In genomic region chr6:155325700-155326516, GRCh38 we compare ENCODE assay signal across 23 cellular contexts. TPM values are rescaled to one million over a fixed set of nuclear protein-coding genes. Genes with fewer than 3 reads are reported as not detected.
DNase-seq lines count a peak whose midpoint lies in the region; ATAC-seq, FAIRE-seq and TF ChIP-seq lines count a peak whose summit lies in the region.
"Had no signal": no experiment of that assay in that cellular context is flagged by ENCODE, and none has a peak within 500 bp of the region (broad histone marks: within the 10 kb centered on the region; RNA-seq: fewer than 3 reads in every experiment).

No MANE protein-coding gene starts in this region.

- H3K9me3 ChIP-seq in GM23248 (ENCODE audit: low read depth) (no peaks in the 10 kb centered on the region), Loucy (ENCODE audit: insufficient read depth, low read depth, low read length) (no peaks in the 10 kb centered on the region), SK-N-MC (ENCODE audit: low read depth, low read length) (no peaks in the 10 kb centered on the region), keratinocyte (ENCODE audit: control insufficient read depth, low read depth, low read length) (no peaks in the 10 kb centered on the region)
- H3K9me3 ChIP-seq: heart left ventricle, neutrophil, SJSA1, stomach, upper lobe of left lung had no signal

- H3K9me2 ChIP-seq in GM23248 (ENCODE audit: insufficient read depth) (no peaks in the 10 kb centered on the region), Loucy (replicated peaks; ENCODE audit: low read depth, low read length) (no peaks in the 10 kb centered on the region)

- H3K9ac ChIP-seq in GM23248 (no peak overlapping the region), Loucy (ENCODE audit: low read depth, low read length, poor library complexity, severe bottlenecking) (no peak overlapping the region), SK-N-MC (ENCODE audit: insufficient read length) (no peak overlapping the region), keratinocyte (ENCODE audit: control insufficient read depth, extremely low read depth, insufficient read depth, low read length) (no peak overlapping the region)

- peak; percentile 17 for FAIRE-seq in keratinocyte (lab: Jason Lieb, UNC)

- H3F3A ChIP-seq in GM23248 (ENCODE audit: insufficient read depth) (no peaks in the 10 kb centered on the region), Loucy (ENCODE audit: low read depth) (no peaks in the 10 kb centered on the region)

- H3K4me2 ChIP-seq in GM23248 (ENCODE audit: unreplicated experiment) = no peak overlapping the region
- no peak overlapping the region for H3K4me2 ChIP-seq in Loucy (ENCODE audit: low read depth, low read length, poor library complexity, severe bottlenecking)
- no peak overlapping the region for H3K4me2 ChIP-seq in keratinocyte (ENCODE audit: control insufficient read depth, extremely low read depth, insufficient read depth, low read depth, low read length)

- H3K4me1 ChIP-seq in GM23248 (ENCODE audit: insufficient read depth) (0 out of 2 replicates have a peak, but pooled peaks cover 6% of the 10 kb centered on the region), Loucy (ENCODE audit: insufficient read depth, low read length, poor library complexity, severe bottlenecking) (no peaks in the 10 kb centered on the region), keratinocyte (ENCODE audit: control insufficient read depth, extremely low read depth, insufficient read depth, low read length) (no peaks in the 10 kb centered on the region)
- H3K4me1 ChIP-seq: heart left ventricle, SJSA1 had no signal

- no peak for ATAC-seq in GM19328 (IDR thresholded peaks at IDR 0.05; ENCODE audit: unreplicated experiment)
- ATAC-seq: activated naive CD8-positive, alpha-beta T cell treated with anti-CD3 and anti-CD28 coated beads, Interleukin-2, amount 50 U/mL, for 24 hours; heart left ventricle; left ventricle myocardium superior; Panc1 had no signal

- no peaks in the 10 kb centered on the region for H3K79me2 ChIP-seq in GM23248 (ENCODE audit: insufficient read depth)
- H3K79me2 ChIP-seq in Loucy (ENCODE audit: insufficient read depth, low read length) = no peaks in the 10 kb centered on the region
- H3K79me2 ChIP-seq in keratinocyte (ENCODE audit: control insufficient read depth, insufficient read depth, low read length) = no peaks in the 10 kb centered on the region

- intact Hi-C loops in head of caudate nucleus (cut with DNase I) = no loop called here

- H3K4me3 ChIP-seq in GM23248 = no peak overlapping the region
- no peak overlapping the region for H3K4me3 ChIP-seq in Loucy (ENCODE audit: low read length, poor library complexity, severe bottlenecking)
- no peak overlapping the region for H3K4me3 ChIP-seq in SK-N-MC
- H3K4me3 ChIP-seq in keratinocyte (ENCODE audit: control insufficient read depth in 2 of 3, extremely low read depth in 1 of 3, insufficient read depth in 2 of 3, low read depth in 1 of 3, low read length in 3 of 3) = no peak overlapping the region
- H3K4me3 ChIP-seq: heart left ventricle, SJSA1, stomach, upper lobe of left lung had no signal

- H3K4me1 Mint-ChIP-seq in endothelial cell (ENCODE audit: unreplicated experiment) = peaks cover 21% of the 10 kb centered on the region

- in situ Hi-C loops in GM23248 (cut with MboI) = loop anchor here (10.0 to 25.0 kb wide), 2 partner anchors 169 to 1236 kb away; no protein-coding TSS in a partner anchor

- H3K9me3 Mint-ChIP-seq in endothelial cell (ENCODE audit: unreplicated experiment) = no peaks in the 10 kb centered on the region
- H3K9me3 Mint-ChIP-seq: activated naive CD8-positive, alpha-beta T cell treated with anti-CD3 and anti-CD28 coated beads, Interleukin-2, amount 50 U/mL, for 24 hours; activated T-helper 2 cell treated with anti-CD3 and anti-CD28 coated beads, Interferon-gamma antibody, Interleukin-2, Interleukin-4, amounts not matched to agents 10 μg/mL and 5 μg/mL and 100 μg/mL, durations not matched to agents 14 hours and 24 hours and 36 hours; brain; CD8-positive, alpha-beta memory T cell; T-helper 1 cell treated with Interleukin-12 subunit alpha and Interleukin-12 subunit beta and Interleukin-4 antibody, amounts not matched to agents 30 μg/mL and 1 μg/mL, for 36 hours had no signal

- H2AFZ ChIP-seq in GM23248 (peak overlapping the region; percentile 29; the same call in 1 of the 2 replicates), Loucy (ENCODE audit: low read length) (peak overlapping the region; percentile 39; the same call in 1 of the 2 replicates), keratinocyte (ENCODE audit: control insufficient read depth, low read length) (no peak overlapping the region)

- no peaks in the 10 kb centered on the region for H3K9me1 ChIP-seq in keratinocyte (ENCODE audit: control insufficient read depth, extremely low read depth, insufficient read depth, low read length)

- no peak for TF ChIP-seq CTCF in Loucy (conservative IDR thresholded peaks at IDR 0.05; ENCODE audit: low read length)
- no peak for TF ChIP-seq CTCF in keratinocyte (optimal IDR thresholded peaks at IDR 0.05 in 1 of 3, IDR thresholded peaks at IDR 0.05 in 1 of 3, conservative IDR thresholded peaks at IDR 0.05 in 1 of 3; ENCODE audit: extremely low read depth in 1 of 3, insufficient read depth in 2 of 3, low read length in 3 of 3)
- TF ChIP-seq CTCF in endothelial cell (IDR thresholded peaks at IDR 0.05; ENCODE audit: unreplicated experiment) = no peak

- H3K27me3 Mint-ChIP-seq in endothelial cell (ENCODE audit: unreplicated experiment) = no peaks in the 10 kb centered on the region
- H3K27me3 Mint-ChIP-seq: activated naive CD8-positive, alpha-beta T cell treated with anti-CD3 and anti-CD28 coated beads, Interleukin-2, amount 50 U/mL, for 24 hours had no signal

- WGBS in GM23248 (ENCODE audit: low coverage in 1 of 2, low lambda C conversion rate in 2 of 2, missing lambda C conversion rate in 2 of 2), 2 experiments = 86 to 89% methylated on average over 6 of the region's 6 CpGs

- no peaks in the 10 kb centered on the region for H3K36me3 Mint-ChIP-seq in endothelial cell (ENCODE audit: low read depth, unreplicated experiment)
- H3K36me3 Mint-ChIP-seq: brain; CD8-positive, alpha-beta memory T cell had no signal

- H3K27me3 ChIP-seq in GM23248 (replicated peaks; ENCODE audit: insufficient read depth) (no peaks in the 10 kb centered on the region), Loucy (ENCODE audit: insufficient read depth, low read length, poor library complexity, severe bottlenecking) (no peaks in the 10 kb centered on the region), keratinocyte (ENCODE audit: control insufficient read depth, extremely low read depth, insufficient read depth, low read length) (no peaks in the 10 kb centered on the region)
- H3K27me3 ChIP-seq: heart left ventricle, neutrophil, SJSA1, stomach, upper lobe of left lung had no signal

- DNase-seq in GM23248 = peak; percentile 15
- DNase-seq in SK-N-MC (ENCODE audit: low read depth, low spot score) = no peak
- no peak for DNase-seq in keratinocyte (ENCODE audit: low read depth, low spot score)
- no peak for DNase-seq in endothelial cell (ENCODE audit: low spot score)
- DNase-seq in head of caudate nucleus = no peak
- DNase-seq in NCI-H2081 treated with DMSO at 0.1 percent for 48 hours (lab: John Stamatoyannopoulos, UW) = no peak
- DNase-seq: activated CD4-positive, alpha-beta T cell treated with anti-CD3 and anti-CD28 coated beads, Interleukin-2, amount 50 U/mL, for 1 hour; activated naive CD8-positive, alpha-beta T cell treated with anti-CD3 and anti-CD28 coated beads, Interleukin-2, amount 50 U/mL, for 24 hours; CD8-positive, alpha-beta memory T cell; DND-41; heart left ventricle; left ventricle myocardium superior; stimulated activated CD4-positive, alpha-beta T cell treated with anti-CD3 and anti-CD28 coated beads, Interleukin-4, amount 100 ng/mL, for 4 hours; stomach; upper lobe of left lung had no signal

- dilution Hi-C loops in keratinocyte (cut with MboI; ENCODE audit: extremely low pct_ligation_motif_present, low sequenced_read_pairs) = no loop called here

- H3K36me3 ChIP-seq in GM23248 (ENCODE audit: low read depth) (no peaks in the 10 kb centered on the region), Loucy (ENCODE audit: insufficient read depth, low read length) (no peaks in the 10 kb centered on the region), SK-N-MC (ENCODE audit: insufficient read depth, low read length) (no peaks in the 10 kb centered on the region), keratinocyte (ENCODE audit: control insufficient read depth in 2 of 2, extremely low read depth in 1 of 2, insufficient read depth in 2 of 2, low read length in 2 of 2) (no peaks in the 10 kb centered on the region)
- H3K36me3 ChIP-seq: heart left ventricle, neutrophil, SJSA1, stomach, upper lobe of left lung had no signal

- H3K27ac ChIP-seq in GM23248 (no peak overlapping the region), SK-N-MC (peak overlapping the region; percentile 25), keratinocyte (ENCODE audit: control insufficient read depth, insufficient read depth, low read length) (no peak overlapping the region)
- H3K27ac ChIP-seq: heart left ventricle, neutrophil, SJSA1, stomach, upper lobe of left lung had no signal

- no peak overlapping the region for H3K27ac Mint-ChIP-seq in endothelial cell (ENCODE audit: unreplicated experiment)
- H3K27ac Mint-ChIP-seq: activated naive CD8-positive, alpha-beta T cell treated with anti-CD3 and anti-CD28 coated beads, Interleukin-2, amount 50 U/mL, for 24 hours; activated T-helper 2 cell treated with anti-CD3 and anti-CD28 coated beads, Interferon-gamma antibody, Interleukin-2, Interleukin-4, amounts not matched to agents 10 μg/mL and 5 μg/mL and 100 μg/mL, durations not matched to agents 14 hours and 24 hours and 36 hours; CD8-positive, alpha-beta memory T cell; T-helper 1 cell treated with Interleukin-12 subunit alpha and Interleukin-12 subunit beta and Interleukin-4 antibody, amounts not matched to agents 30 μg/mL and 1 μg/mL, for 36 hours had no signal

- no peak overlapping the region for H3K4me3 Mint-ChIP-seq in endothelial cell (ENCODE audit: unreplicated experiment)
- H3K4me3 Mint-ChIP-seq: activated naive CD8-positive, alpha-beta T cell treated with anti-CD3 and anti-CD28 coated beads, Interleukin-2, amount 50 U/mL, for 24 hours; brain; CD8-positive, alpha-beta memory T cell; T-helper 1 cell treated with Interleukin-12 subunit alpha and Interleukin-12 subunit beta and Interleukin-4 antibody, amounts not matched to agents 30 μg/mL and 1 μg/mL, for 36 hours had no signal

- H4K20me1 ChIP-seq in GM23248 (ENCODE audit: insufficient read depth) (no peaks in the 10 kb centered on the region), Loucy (ENCODE audit: insufficient read depth, low read length, poor library complexity, severe bottlenecking) (no peaks in the 10 kb centered on the region), keratinocyte (ENCODE audit: control insufficient read depth, extremely low read depth, insufficient read depth, low read length) (no peaks in the 10 kb centered on the region)

RNA-seq across cellular contexts. Expression of gene TFB1M, which starts 11.6 kb away (rescaled TPM):
- total RNA-seq in GM23248 (2014; rRNA removed; shearing (Covaris generic)) = 9.0 and 14.0 TPM in 2 replicates
- 13.4 and 14.0 TPM in 2 replicates for polyA plus RNA-seq in GM23248 (2016; fragmentation: Nextera tagmentation; extraction: Ambion mirVana)
- 20.1 to 38.6 TPM (median 32.8 TPM) in 3 replicates for polyA plus RNA-seq in keratinocyte
- polyA plus RNA-seq in keratinocyte (2011; ENCODE audit: low read depth) = 17.1 TPM
- polyA plus RNA-seq in keratinocyte (2011; cell fraction: cytosol; rRNA removed) = 18.6 and 23.6 TPM in 2 replicates
- 36.0 and 41.7 TPM in 2 replicates for polyA plus RNA-seq in keratinocyte (2011; cell fraction: nucleus; rRNA removed)
- 11.7 and 24.3 TPM in 2 replicates for polyA plus RNA-seq in keratinocyte (2012; ENCODE audit: low replicate concordance)
- 7.5 to 36.4 TPM (median 11.8 TPM) in 3 replicates for polyA minus RNA-seq in keratinocyte
- polyA minus RNA-seq in keratinocyte (2011; cell fraction: cytosol; rRNA and poly(A)+ RNA removed) = 16.3 TPM
- 28.6 and 44.6 TPM in 2 replicates for polyA minus RNA-seq in keratinocyte (2011; cell fraction: nucleus; rRNA and poly(A)+ RNA removed)
- total RNA-seq in endothelial cell (ENCODE audit: unreplicated experiment) = 25.9 TPM
